1 cellular context compared by ENCODE assay signal in the genomic region with DNA sequence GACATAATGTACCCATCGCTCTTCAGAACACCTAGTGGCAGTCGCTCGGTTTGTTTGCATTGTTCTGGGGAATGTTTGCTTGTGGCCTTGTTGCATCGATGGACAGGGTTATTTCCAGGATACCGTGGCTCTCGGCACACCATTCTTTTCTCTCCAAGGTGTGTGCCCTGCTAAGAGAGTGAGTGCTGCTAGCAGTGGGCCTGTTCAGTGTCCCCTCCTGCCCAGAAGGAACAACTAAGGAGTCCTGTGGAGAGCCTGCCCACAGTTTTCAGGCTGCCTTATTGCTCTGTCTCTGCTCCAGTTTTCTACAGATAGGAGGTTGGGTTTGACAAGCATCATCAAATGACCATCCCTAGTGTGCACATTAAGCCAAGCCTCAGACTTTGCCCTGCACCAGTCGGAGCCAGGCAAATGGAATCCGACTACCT.
TF ChIP-seq lines count a peak whose summit lies in the region.

No MANE protein-coding gene starts in this region.

TF ChIP-seq in liver, 16 proteins besides CTCF, POLR2A, EP300 and RAD21 (continued from another document):
- TF ChIP-seq, protein P1, sequence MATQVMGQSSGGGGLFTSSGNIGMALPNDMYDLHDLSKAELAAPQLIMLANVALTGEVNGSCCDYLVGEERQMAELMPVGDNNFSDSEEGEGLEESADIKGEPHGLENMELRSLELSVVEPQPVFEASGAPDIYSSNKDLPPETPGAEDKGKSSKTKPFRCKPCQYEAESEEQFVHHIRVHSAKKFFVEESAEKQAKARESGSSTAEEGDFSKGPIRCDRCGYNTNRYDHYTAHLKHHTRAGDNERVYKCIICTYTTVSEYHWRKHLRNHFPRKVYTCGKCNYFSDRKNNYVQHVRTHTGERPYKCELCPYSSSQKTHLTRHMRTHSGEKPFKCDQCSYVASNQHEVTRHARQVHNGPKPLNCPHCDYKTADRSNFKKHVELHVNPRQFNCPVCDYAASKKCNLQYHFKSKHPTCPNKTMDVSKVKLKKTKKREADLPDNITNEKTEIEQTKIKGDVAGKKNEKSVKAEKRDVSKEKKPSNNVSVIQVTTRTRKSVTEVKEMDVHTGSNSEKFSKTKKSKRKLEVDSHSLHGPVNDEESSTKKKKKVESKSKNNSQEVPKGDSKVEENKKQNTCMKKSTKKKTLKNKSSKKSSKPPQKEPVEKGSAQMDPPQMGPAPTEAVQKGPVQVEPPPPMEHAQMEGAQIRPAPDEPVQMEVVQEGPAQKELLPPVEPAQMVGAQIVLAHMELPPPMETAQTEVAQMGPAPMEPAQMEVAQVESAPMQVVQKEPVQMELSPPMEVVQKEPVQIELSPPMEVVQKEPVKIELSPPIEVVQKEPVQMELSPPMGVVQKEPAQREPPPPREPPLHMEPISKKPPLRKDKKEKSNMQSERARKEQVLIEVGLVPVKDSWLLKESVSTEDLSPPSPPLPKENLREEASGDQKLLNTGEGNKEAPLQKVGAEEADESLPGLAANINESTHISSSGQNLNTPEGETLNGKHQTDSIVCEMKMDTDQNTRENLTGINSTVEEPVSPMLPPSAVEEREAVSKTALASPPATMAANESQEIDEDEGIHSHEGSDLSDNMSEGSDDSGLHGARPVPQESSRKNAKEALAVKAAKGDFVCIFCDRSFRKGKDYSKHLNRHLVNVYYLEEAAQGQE (IDR thresholded peaks at IDR 0.05) = no peak
- no peak for TF ChIP-seq JUND (IDR thresholded peaks at IDR 0.05)
- peak; percentile 75 for TF ChIP-seq SP1 (IDR thresholded peaks at IDR 0.05)
- peak; percentile 69 to 80 for TF ChIP-seq HNF4A (conservative IDR thresholded peaks at IDR 0.05)
TF ChIP-seq in liver: peak in this region for 7.
